Comparison of ENCODE assay signal across 26 cellular contexts in genomic region chr14:22252591-22253178, GRCh38.
A peak's percentile ranks its signal among the peaks of the same experiment; 100 is the strongest.
DNase-seq lines count a peak whose midpoint lies in the region; ATAC-seq, FAIRE-seq and TF ChIP-seq lines count a peak whose summit lies in the region.
"Had no signal": no experiment of that assay in that cellular context is flagged by ENCODE, and none has a peak within 500 bp of the region (broad histone marks: within the 10 kb centered on the region; RNA-seq: fewer than 3 reads in every experiment).

No MANE protein-coding gene starts in this region.

- WGBS in H1 (ENCODE audit: extremely low coverage in 1 of 2, insufficient coverage in 1 of 2, insufficient read length in 1 of 2, insufficient replicate concordance in 2 of 2, low coverage in 1 of 2, low lambda C conversion rate in 2 of 2, missing lambda C conversion rate in 1 of 2), 2 experiments = 80% methylated on average over 7 of the region's 7 CpGs; no CpG with 5 or more reads in 1 of the 2 experiments

- H3K27ac ChIP-seq in H1 (ENCODE audit: low read depth, low read length) (no peak overlapping the region), upper lobe of right lung (peak overlapping the region; percentile 25)
- H3K27ac ChIP-seq: body of pancreas, KMS-11, pancreas had no signal

- H3K27me3 ChIP-seq in H1 (replicated peaks in 1 of 4; ENCODE audit: control insufficient read depth in 3 of 4, extremely low read depth in 1 of 4, insufficient read depth in 3 of 4, low read length in 3 of 4) = no peaks in the 10 kb centered on the region
- H3K27me3 ChIP-seq in upper lobe of right lung = no peaks in the 10 kb centered on the region
- H3K27me3 ChIP-seq: body of pancreas, upper lobe of left lung had no signal

- no peak overlapping the region for H4K5ac ChIP-seq in H1 (ENCODE audit: insufficient read length, low read depth, low read length)

- TF ChIP-seq RAD21 in H1 (IDR thresholded peaks at IDR 0.05 in 1 of 2, conservative IDR thresholded peaks at IDR 0.05 in 1 of 2; ENCODE audit: low read depth in 2 of 2, low read length in 2 of 2) = no peak

- no peaks in the 10 kb centered on the region for H3K23me2 ChIP-seq in H1 (ENCODE audit: low read depth, low read length)

- no peak for TF ChIP-seq EP300 in H1 (IDR thresholded peaks at IDR 0.05; ENCODE audit: borderline replicate concordance in 1 of 2, low read depth in 2 of 2, low read length in 2 of 2)

- no peak overlapping the region for H3K4me2 ChIP-seq in H1 (ENCODE audit: insufficient read depth in 1 of 2, low read depth in 2 of 2, low read length in 2 of 2)
- H3K4me2 ChIP-seq: KMS-11 had no signal

- H4K8ac ChIP-seq in H1 (ENCODE audit: extremely low read depth, insufficient read depth, low read length) = no peak overlapping the region

- H4K91ac ChIP-seq in H1 (replicated peaks; ENCODE audit: insufficient read length, low read length) = no peak overlapping the region

- ATAC-seq in upper lobe of right lung = peak; percentile 85
- ATAC-seq: activated CD8-positive, alpha-beta memory T cell treated with anti-CD3 and anti-CD28 coated beads, Interleukin-2, amount 10 ng/mL, durations not matched to agents 7 days and 5 days; activated naive CD4-positive, alpha-beta T cell treated with anti-CD3 and anti-CD28 coated beads, Interleukin-2, amount 50 U/mL, for 72 hours; body of pancreas; natural killer cell; pancreas; stimulated activated naive CD8-positive, alpha-beta T cell treated with anti-CD3 and anti-CD28 coated beads, Interleukin-15, Interleukin-2, amounts not matched to agents 100 U/mL and 50 U/mL, for 24 hours had no signal

- intact Hi-C loops in upper lobe of right lung (cut with DNase I) = no loop called here

- H2BK15ac ChIP-seq in H1 (ENCODE audit: low read length) = no peak overlapping the region

- no peaks in the 10 kb centered on the region for H3K36me3 ChIP-seq in H1 (ENCODE audit: control insufficient read depth in 2 of 4, insufficient read depth in 4 of 4, low read length in 3 of 4)
- no peaks in the 10 kb centered on the region for H3K36me3 ChIP-seq in upper lobe of right lung
- H3K36me3 ChIP-seq: pancreas, upper lobe of left lung had no signal

- H3K79me2 ChIP-seq in H1 (ENCODE audit: control insufficient read depth in 1 of 2, insufficient read depth in 2 of 2, low read length in 2 of 2) = no peaks in the 10 kb centered on the region

- CTCF ChIA-PET in H1 (lab: Charles Lee; ENCODE audit: partially characterized antibody) = interaction anchor here (1.0 to 4.1 kb wide), 5 partner anchors 11 to 153 kb away, joined by 3 to 13 read pairs (median 10); no protein-coding TSS in a partner anchor

- POLR2A ChIA-PET in H1 (lab: Charles Lee; ENCODE audit: partially characterized antibody) = no interaction called here

- no peak overlapping the region for H2BK5ac ChIP-seq in H1 (ENCODE audit: low read depth, low read length)

- H3K79me1 ChIP-seq in H1 (ENCODE audit: low read depth, low read length) = no peaks in the 10 kb centered on the region

- no peak overlapping the region for H3K9ac ChIP-seq in H1 (replicated peaks in 1 of 4; ENCODE audit: extremely low read depth in 1 of 4, low read depth in 3 of 4, low read length in 3 of 4)
- H3K9ac ChIP-seq: KMS-11 had no signal

- TF ChIP-seq CTCF in H1 (IDR thresholded peaks at IDR 0.05; ENCODE audit: control extremely low read depth in 1 of 3, insufficient read depth in 1 of 3, low read depth in 1 of 3, low read length in 3 of 3) = no peak
- TF ChIP-seq CTCF in upper lobe of right lung (IDR thresholded peaks at IDR 0.05) = no peak

- H3K18ac ChIP-seq in H1 (ENCODE audit: extremely low read depth, low read length) = no peak overlapping the region

- H3K4me1 ChIP-seq in H1 (replicated peaks in 1 of 4; ENCODE audit: control insufficient read depth in 3 of 4, insufficient read depth in 4 of 4, low read length in 3 of 4) (peaks cover 0 to 2% (median 0%) of the 10 kb centered on the region in 4 experiments; a peak in 3 of 7 replicates), upper lobe of right lung (no peaks in the 10 kb centered on the region)
- H3K4me1 ChIP-seq: body of pancreas, pancreas, upper lobe of left lung had no signal

- H2BK20ac ChIP-seq in H1 (ENCODE audit: low read length) = no peak overlapping the region

- 0 out of 2 replicates have a peak overlapping the region, but pooled peaks have one; percentile 16 for H2AFZ ChIP-seq in H1 (ENCODE audit: low read length)

- no peak overlapping the region for H2AK5ac ChIP-seq in H1 (ENCODE audit: low read depth, low read length)

- DNase-seq in NOMO-1 (lab: John Stamatoyannopoulos, UW; ENCODE audit: unreplicated experiment in 2 of 2) (peak; percentile 14 to 66), NOMO-1 treated with dmso at 0.1 percent for 144 hours (lab: John Stamatoyannopoulos, UW; ENCODE audit: unreplicated experiment) (no peak), H1 (ENCODE audit: low read depth in 1 of 2, low spot score in 2 of 2) (no peak), medulla oblongata (ENCODE audit: extremely low spot score) (peak; percentile 51), upper lobe of right lung (no peak), NCI-H128 (lab: John Stamatoyannopoulos, UW; ENCODE audit: unreplicated experiment) (no peak), urothelium cell line (ENCODE audit: low spot score) (no peak), GM19238 (ENCODE audit: insufficient read length, low spot score) (no peak)
- DNase-seq: activated CD4-positive, alpha-beta T cell treated with anti-CD3 and anti-CD28 coated beads, Interleukin-2, amount 10 ng/mL, durations not matched to agents 24 days and 14 days; activated CD8-positive, alpha-beta memory T cell treated with anti-CD3 and anti-CD28 coated beads, Interleukin-2, amount 10 ng/mL, durations not matched to agents 7 days and 5 days; body of pancreas; DMS79; H7; natural killer cell; NCI-H1092 treated with DMSO at 0.1 percent for 48 hours; NCI-H2081 treated with DMSO at 0.1 percent for 48 hours; NCI-H524; pancreas; stimulated activated CD4-positive, alpha-beta T cell treated with anti-CD3 and anti-CD28 coated beads, Interleukin-1b, Interleukin-23, amount 100 ng/mL, for 48 hours; stimulated activated naive CD8-positive, alpha-beta T cell treated with anti-CD3 and anti-CD28 coated beads, Interleukin-15, Interleukin-2, amounts not matched to agents 100 U/mL and 50 U/mL, for 24 hours; SW 1271 had no signal

- no peak overlapping the region for H3K4ac ChIP-seq in H1 (replicated peaks; ENCODE audit: insufficient read length, low read depth, low read length)

- no peak overlapping the region for H2BK12ac ChIP-seq in H1 (ENCODE audit: low read depth, low read length)

- H3K9me3 ChIP-seq in H1 (ENCODE audit: insufficient read depth in 2 of 2, low read depth in 1 of 2, low read length in 1 of 2) = no peaks in the 10 kb centered on the region
- no peaks in the 10 kb centered on the region for H3K9me3 ChIP-seq in upper lobe of right lung
- H3K9me3 ChIP-seq: body of pancreas, pancreas, upper lobe of left lung had no signal

- H3K56ac ChIP-seq in H1 (replicated peaks; ENCODE audit: insufficient read length, low read depth, low read length) = no peak overlapping the region

- no peaks in the 10 kb centered on the region for H4K20me1 ChIP-seq in H1 (replicated peaks in 1 of 2; ENCODE audit: control insufficient read depth in 1 of 2, insufficient read depth in 2 of 2, low read length in 2 of 2)

- no peak overlapping the region for H2BK120ac ChIP-seq in H1 (replicated peaks; ENCODE audit: low read depth, low read length)

- no peak for FAIRE-seq in H1 (lab: Jason Lieb, UNC)
- no peak for FAIRE-seq in urothelium cell line (lab: Jason Lieb, UNC)
- FAIRE-seq: GM12891, islet of Langerhans, pancreas had no signal

- H3K14ac ChIP-seq in H1 (ENCODE audit: insufficient read length) = no peak overlapping the region

- no peak for TF ChIP-seq POLR2A in H1 (IDR thresholded peaks at IDR 0.05; ENCODE audit: control extremely low read depth in 1 of 2, low read depth in 2 of 2, low read length in 2 of 2)

- no peak overlapping the region for H3K4me3 ChIP-seq in H1 (ENCODE audit: extremely low read depth in 1 of 4, insufficient read depth in 2 of 4, low read depth in 3 of 4, low read length in 4 of 4)
- H3K4me3 ChIP-seq in upper lobe of right lung = no peak overlapping the region
- H3K4me3 ChIP-seq: body of pancreas, pancreas, upper lobe of left lung had no signal

- H3K23ac ChIP-seq in H1 (ENCODE audit: insufficient read length) = no peak overlapping the region

TF ChIP-seq in H1, 55 proteins besides CTCF, POLR2A, EP300 and RAD21:
- TF ChIP-seq TEAD4 (IDR thresholded peaks at IDR 0.05; ENCODE audit: low read depth, low read length) = no peak

Comparison
In these comparisons a context has a peak if more than half of its experiments do, and no peak if none do; other contexts are left out.
1. DNase-seq: peak in NOMO-1 (2 of 2) and medulla oblongata (single experiment); none in NOMO-1 treated with dmso at 0.1 percent for 144 hours (single experiment), H1 (0 of 2), upper lobe of right lung (single experiment), NCI-H128 (single experiment), urothelium cell line (single experiment) and GM19238 (single experiment).